In the genomic region with DNA sequence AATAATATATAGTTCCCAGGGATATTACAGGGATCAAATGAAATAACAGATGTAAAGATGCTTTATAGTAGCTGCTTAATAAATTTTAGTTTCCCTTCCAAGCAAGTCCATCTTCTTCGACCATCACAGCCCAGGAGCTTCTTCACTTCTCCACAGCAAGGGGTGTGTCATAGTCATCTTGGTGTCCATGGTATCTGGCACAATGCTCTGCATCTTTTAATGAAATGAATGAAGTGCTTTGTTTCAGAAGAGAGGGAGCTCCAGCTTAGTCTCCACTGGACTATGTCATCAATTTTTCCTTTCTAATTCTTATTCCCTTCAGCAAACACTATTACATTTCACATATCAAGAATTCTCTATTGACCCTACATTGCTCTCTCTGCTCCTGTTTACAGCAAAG, we compare ENCODE assay signal across 15 cellular contexts. TPM values are rescaled to one million over a fixed set of nuclear protein-coding genes. Genes with fewer than 3 reads are reported as not detected.
DNase-seq lines count a peak whose midpoint lies in the region; ATAC-seq and TF ChIP-seq lines count a peak whose summit lies in the region.
"Had no signal": no experiment of that assay in that cellular context is flagged by ENCODE, and none has a peak within 500 bp of the region (broad histone marks: within the 10 kb centered on the region; RNA-seq: fewer than 3 reads in every experiment).

No MANE protein-coding gene starts in this region.

- H3K9me3 Mint-ChIP-seq in CD8-positive, alpha-beta T cell: no peaks in the 10 kb centered on the region
- H3K9me3 Mint-ChIP-seq in brain: no peaks in the 10 kb centered on the region
- H3K9me3 Mint-ChIP-seq: endodermal cell had no signal

- H3K4me3 Mint-ChIP-seq in CD8-positive, alpha-beta T cell: no peak overlapping the region
- H3K4me3 Mint-ChIP-seq in brain: no peak overlapping the region
- H3K4me3 Mint-ChIP-seq: endodermal cell had no signal

- peaks cover 41% of the 10 kb centered on the region for H3K4me1 ChIP-seq in CD8-positive, alpha-beta T cell (ENCODE audit: insufficient read depth, low read length)
- H3K4me1 ChIP-seq in upper lobe of left lung: peaks cover 45 to 59% (median 49%) of the 10 kb centered on the region in 4 donors

- TF ChIP-seq CTCF in CD8-positive, alpha-beta T cell (IDR thresholded peaks at IDR 0.05): no peak
- TF ChIP-seq CTCF in brain (conservative IDR thresholded peaks at IDR 0.05) (no peak), upper lobe of left lung (IDR thresholded peaks at IDR 0.05) (no peak)

- no peaks in the 10 kb centered on the region for H3K27me3 Mint-ChIP-seq in CD8-positive, alpha-beta T cell (ENCODE audit: low read depth)
- no peaks in the 10 kb centered on the region for H3K27me3 Mint-ChIP-seq in brain

- H3K27ac Mint-ChIP-seq in CD8-positive, alpha-beta T cell: peak overlapping the region; percentile 62
- H3K27ac Mint-ChIP-seq in brain: peak overlapping the region in 3 of 5 experiments; percentile 18 to 48 (median 37)
- H3K27ac Mint-ChIP-seq: endodermal cell had no signal

- H3K27ac ChIP-seq in CD8-positive, alpha-beta T cell (ENCODE audit: low read depth, low read length): no peak overlapping the region
- H3K27ac ChIP-seq in KOPT-K1 (ENCODE audit: low read depth, low read length, poor library complexity, severe bottlenecking) (peak overlapping the region; percentile 100), upper lobe of left lung (no peak overlapping the region)
- H3K27ac ChIP-seq: thyroid gland had no signal

- CTCF ChIA-PET in CD8-positive, alpha-beta T cell (lab: Charles Lee): interaction anchor here (0.9 to 5.2 kb wide), 3 partner anchors 15 to 59 kb away, joined by 3 to 37 read pairs (median 3); no protein-coding TSS in a partner anchor

- no peak for TF ChIP-seq POLR2A in upper lobe of left lung (IDR thresholded peaks at IDR 0.05)

- POLR2A ChIA-PET in CD8-positive, alpha-beta T cell (lab: Charles Lee): interaction anchor here (1.3 kb wide), 1 partner anchor 16 kb away, joined by 5 read pairs; no protein-coding TSS in a partner anchor

- no peak for ATAC-seq in CD8-positive, alpha-beta T cell
- ATAC-seq in upper lobe of left lung (ENCODE audit: low FRiP score in 2 of 2): no peak
- ATAC-seq: left cardiac atrium, mucosa of descending colon, PC-3 had no signal

- intact Hi-C loops in CD8-positive, alpha-beta T cell (cut with DNase I, micrococcal nuclease): loop anchor here (5.0 to 10.0 kb wide), 6 partner anchors 33 to 1618 kb away; a partner anchor contains a TSS

- no peak for TF ChIP-seq EP300 in upper lobe of left lung (IDR thresholded peaks at IDR 0.05)

- WGBS in upper lobe of left lung, 2 donors: 80 to 93% methylated on average over 1 of the region's 1 CpG

- no peak overlapping the region for H3K4me3 ChIP-seq in CD8-positive, alpha-beta T cell (ENCODE audit: low read depth, low read length)
- no peak overlapping the region for H3K4me3 ChIP-seq in upper lobe of left lung
- H3K4me3 ChIP-seq: mucosa of descending colon, thyroid gland had no signal

- no peaks in the 10 kb centered on the region for H3K9me3 ChIP-seq in CD8-positive, alpha-beta T cell (ENCODE audit: low read length)
- no peaks in the 10 kb centered on the region for H3K9me3 ChIP-seq in KOPT-K1 (ENCODE audit: insufficient read depth, low read length, poor library complexity, severe bottlenecking)
- H3K9me3 ChIP-seq in upper lobe of left lung: no peaks in the 10 kb centered on the region
- H3K9me3 ChIP-seq: mucosa of descending colon, thyroid gland had no signal

- H3K27me3 ChIP-seq in CD8-positive, alpha-beta T cell (ENCODE audit: insufficient read depth, low read length): no peaks in the 10 kb centered on the region
- no peaks in the 10 kb centered on the region for H3K27me3 ChIP-seq in upper lobe of left lung
- H3K27me3 ChIP-seq: thyroid gland had no signal

- DNase-seq in CD8-positive, alpha-beta T cell: no peak
- peak; percentile 84 for DNase-seq in pons (ENCODE audit: low spot score)
- no peak for DNase-seq in upper lobe of left lung
- no peak for DNase-seq in middle frontal gyrus (ENCODE audit: extremely low spot score, low spot score)
- no peak for DNase-seq in GM19240 (ENCODE audit: insufficient read length, low spot score)
- DNase-seq: C1 segment of cervical spinal cord, DMS79, endodermal cell, left cardiac atrium, mucosa of descending colon, NCI-H524 treated with DMSO at 0.1 percent for 48 hours, PC-3, thyroid gland had no signal

- no peaks in the 10 kb centered on the region for H3K36me3 ChIP-seq in CD8-positive, alpha-beta T cell (ENCODE audit: insufficient read depth, low read length)
- H3K36me3 ChIP-seq in KOPT-K1 (ENCODE audit: insufficient read depth, low read length) (no peaks in the 10 kb centered on the region), upper lobe of left lung (peaks cover 0 to 2% (median 0%) of the 10 kb centered on the region in 4 donors)
- H3K36me3 ChIP-seq: thyroid gland had no signal

- H3K4me1 Mint-ChIP-seq in CD8-positive, alpha-beta T cell (ENCODE audit: low read depth): peaks cover 73% of the 10 kb centered on the region
- H3K4me1 Mint-ChIP-seq in brain: peaks cover 44% of the 10 kb centered on the region

- no peaks in the 10 kb centered on the region for H3K36me3 Mint-ChIP-seq in CD8-positive, alpha-beta T cell
- peaks cover 33% of the 10 kb centered on the region for H3K36me3 Mint-ChIP-seq in brain

RNA-seq across cellular contexts. Expression of a gene that starts 4.9 kb away (rescaled TPM):
- total RNA-seq in CD8-positive, alpha-beta T cell: 100 to 1,000 TPM; 184 to 193 TPM
- 79.3 TPM for polyA plus RNA-seq in brain (ENCODE audit: insufficient read depth, low read depth, low replicate concordance)
- total RNA-seq in upper lobe of left lung: 1,000 to 10,000 TPM in 1 of 6 donors, 100 to 1,000 TPM in 5; 359 to 1,160 (median 531) TPM
